8 cellular contexts compared by ENCODE assay signal in genomic region chr11:104531075-104531474, GRCh38.
DNase-seq lines count a peak whose midpoint lies in the region; ATAC-seq and TF ChIP-seq lines count a peak whose summit lies in the region.

No MANE protein-coding gene starts in this region.

- H3K27ac ChIP-seq in RWPE1, result no peak overlapping the region

- H3K36me3 Mint-ChIP-seq in Calu3 (ENCODE audit: insufficient read depth, unreplicated experiment), result no peaks in the 10 kb centered on the region

- no peak overlapping the region for H3K27ac Mint-ChIP-seq in Calu3 (ENCODE audit: unreplicated experiment)

- peak; percentile 74 for ATAC-seq in GM21528 (IDR thresholded peaks at IDR 0.05; ENCODE audit: low FRiP score, unreplicated experiment)
- no peak for ATAC-seq in GM18873 (IDR thresholded peaks at IDR 0.05; ENCODE audit: low FRiP score, unreplicated experiment)

- DNase-seq in Calu3, result peak; percentile 12
- peak; percentile 6 for DNase-seq in RPMI8226
- DNase-seq in iPS-NIHi7 (ENCODE audit: extremely low spot score), result peak; percentile 57
- DNase-seq in SIG-M5 (lab: John Stamatoyannopoulos, UW), result no peak
- no peak for DNase-seq in NCI-H446 treated with DMSO at 0.1 percent for 48 hours (lab: John Stamatoyannopoulos, UW)
- no peak for DNase-seq in RWPE1 (ENCODE audit: low spot score)

- CTCF ChIA-PET in Calu3 (lab: Charles Lee) (no interaction called here), RWPE1 (lab: Yijun Ruan, JAX) (no interaction called here)

- H3K27me3 Mint-ChIP-seq in Calu3 (ENCODE audit: unreplicated experiment), result no peaks in the 10 kb centered on the region

- no TSS peak for BruUV-seq in Calu3 (replicated peaks; lab: Mats Ljungman, UMichigan)

- no peaks in the 10 kb centered on the region for H3K9me3 Mint-ChIP-seq in Calu3 (ENCODE audit: low read depth, unreplicated experiment)

- no peak overlapping the region for H3K4me3 Mint-ChIP-seq in Calu3 (ENCODE audit: low read depth, unreplicated experiment)

- intact Hi-C loops in Calu3 (cut with micrococcal nuclease; ENCODE audit: unreplicated experiment), result no loop called here

- TF ChIP-seq CTCF in Calu3 (IDR thresholded peaks at IDR 0.05; ENCODE audit: unreplicated experiment) (no peak), RWPE1 (conservative IDR thresholded peaks at IDR 0.05; ENCODE audit: low read depth) (no peak)

- no peaks in the 10 kb centered on the region for H3K4me1 Mint-ChIP-seq in Calu3 (ENCODE audit: low read depth, unreplicated experiment)

- POLR2A ChIA-PET in RWPE1 (lab: Yijun Ruan, JAX; ENCODE audit: low non-redundant PET), result no interaction called here

Comparison
In these comparisons a context has a peak if more than half of its experiments do, and no peak if none do; other contexts are left out.
1. DNase-seq: peak in Calu3 (single experiment), RPMI8226 (single experiment) and iPS-NIHi7 (single experiment); none in SIG-M5 (single experiment), NCI-H446 treated with DMSO at 0.1 percent for 48 hours (single experiment) and RWPE1 (single experiment).